In the genomic region with DNA sequence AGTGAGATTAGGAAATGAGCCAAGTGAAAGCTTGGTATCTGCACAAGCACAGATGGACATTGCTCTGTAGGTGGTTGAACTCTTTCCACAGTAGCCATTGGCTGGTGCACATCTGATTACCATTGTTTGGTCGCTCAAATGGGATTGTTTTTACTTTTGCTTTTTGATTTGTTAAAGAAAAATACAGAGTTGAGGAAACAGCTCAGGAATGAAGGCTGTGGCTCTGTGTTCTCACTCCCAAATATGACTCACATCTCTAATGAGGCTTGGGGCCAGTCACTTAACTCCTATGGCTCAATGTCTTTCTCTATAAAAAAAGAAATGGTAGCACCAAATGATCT, we compare ENCODE assay signal across 11 cellular contexts.
DNase-seq lines count a peak whose midpoint lies in the region; ATAC-seq and TF ChIP-seq lines count a peak whose summit lies in the region.
"Had no signal": no experiment of that assay in that cellular context is flagged by ENCODE, and none has a peak within 500 bp of the region (broad histone marks: within the 10 kb centered on the region; RNA-seq: fewer than 3 reads in every experiment).

No MANE protein-coding gene starts in this region.

- H3K9me3 ChIP-seq in esophagus squamous epithelium (no peaks in the 10 kb centered on the region), mesodermal cell (ENCODE audit: control insufficient read depth, low read length) (no peaks in the 10 kb centered on the region), aorta (ENCODE audit: control insufficient read depth, low read length) (no peaks in the 10 kb centered on the region)

- peak overlapping the region in 3 of 4 donors; percentile 31 to 71 (median 51) for H3K27ac ChIP-seq in esophagus squamous epithelium
- H3K27ac ChIP-seq in mesodermal cell (ENCODE audit: low read depth, low read length, severe bottlenecking): peak overlapping the region; percentile 0
- H3K27ac ChIP-seq in aorta (ENCODE audit: low read depth in 1 of 2, low read length in 2 of 2): no peak overlapping the region
- H3K27ac ChIP-seq: SK-N-MC, skin epidermis had no signal

- DNase-seq in NCI-H226: peak; percentile 81
- DNase-seq in esophagus squamous epithelium (lab: John Stamatoyannopoulos, UW): no peak
- DNase-seq in aorta: no peak
- no peak for DNase-seq in activated naive CD4-positive, alpha-beta T cell treated with anti-CD3 and anti-CD28 coated beads, Interleukin-2, amount 50 U/mL, for 16 hours
- DNase-seq: endodermal cell, NCI-H146 had no signal

- H3K36me3 ChIP-seq in esophagus squamous epithelium: no peaks in the 10 kb centered on the region
- H3K36me3 ChIP-seq in mesodermal cell (ENCODE audit: control insufficient read depth, insufficient read depth, low read length): no peaks in the 10 kb centered on the region
- H3K36me3 ChIP-seq in aorta (ENCODE audit: control insufficient read depth in 1 of 2, insufficient read depth in 2 of 2, low read length in 1 of 2): no peaks in the 10 kb centered on the region

- H3K4me1 ChIP-seq in esophagus squamous epithelium (peaks cover 0 to 14% (median 3%) of the 10 kb centered on the region in 3 donors), mesodermal cell (ENCODE audit: control insufficient read depth, insufficient read depth, low read length, poor library complexity, severe bottlenecking) (peaks cover 15% of the 10 kb centered on the region), aorta (ENCODE audit: control insufficient read depth in 1 of 2, insufficient read depth in 2 of 2, low read length in 2 of 2) (no peaks in the 10 kb centered on the region)

- H3K4me3 ChIP-seq in esophagus squamous epithelium (peak overlapping the region in 3 of 4 donors; percentile 14 to 53 (median 20)), mesodermal cell (ENCODE audit: extremely low read depth, insufficient read depth, low read length, poor library complexity, severe bottlenecking) (no peak overlapping the region), aorta (ENCODE audit: low read length in 2 of 2) (peak overlapping the region in 1 of 2 donors; percentile 54)
- H3K4me3 ChIP-seq: SK-N-MC, skin epidermis had no signal

- TF ChIP-seq CTCF in esophagus squamous epithelium (IDR thresholded peaks at IDR 0.05): no peak

- 10 to 31% methylated on average over 1 of the region's 1 CpG for WGBS in esophagus squamous epithelium, 2 donors
- WGBS in mesodermal cell (ENCODE audit: insufficient coverage in 2 of 2), 2 experiments: 80% methylated on average over 1 of the region's 1 CpG; no CpG with 5 or more reads in 1 of the 2 experiments
- 0 to 1% methylated on average over 1 of the region's 1 CpG for WGBS in aorta, 2 donors

- no peak for TF ChIP-seq POLR2A in esophagus squamous epithelium (IDR thresholded peaks at IDR 0.05)

- H3K27me3 ChIP-seq in esophagus squamous epithelium (no peaks in the 10 kb centered on the region), aorta (ENCODE audit: control insufficient read depth in 1 of 2, insufficient read depth in 2 of 2, low read length in 1 of 2) (no peaks in the 10 kb centered on the region)

- peak; percentile 64 for ATAC-seq in aorta (ENCODE audit: low FRiP score)
- ATAC-seq in GM19324 (IDR thresholded peaks at IDR 0.05; ENCODE audit: low FRiP score, unreplicated experiment): no peak
- ATAC-seq in HG02970 (IDR thresholded peaks at IDR 0.05; ENCODE audit: low FRiP score, unreplicated experiment): no peak

- intact Hi-C loops in esophagus squamous epithelium (cut with DNase I): no loop called here
- intact Hi-C loops in aorta (cut with DNase I): no loop called here

Comparison
In these comparisons a context has a peak if more than half of its experiments do, and no peak if none do; other contexts are left out.
1. H3K27ac ChIP-seq: peak in esophagus squamous epithelium (3 of 4) and mesodermal cell (single experiment); none in aorta (0 of 2).